ENCODE assay signal across 19 cellular contexts in genomic region chr5:95771109-95771708, GRCh38. TPM values are rescaled to one million over a fixed set of nuclear protein-coding genes. Genes with fewer than 3 reads are reported as not detected.
DNase-seq lines count a peak whose midpoint lies in the region; ATAC-seq and TF ChIP-seq lines count a peak whose summit lies in the region.
"Had no signal": no experiment of that assay in that cellular context is flagged by ENCODE, and none has a peak within 500 bp of the region (broad histone marks: within the 10 kb centered on the region; RNA-seq: fewer than 3 reads in every experiment).

No MANE protein-coding gene starts in this region.

- DNase-seq in RWPE1 (ENCODE audit: low spot score) (peak; percentile 26), dermis blood vessel endothelial cell (peak; percentile 86), hepatocyte (ENCODE audit: low spot score) (peak; percentile 24), psoas muscle (peak in 1 of 2 donors; percentile 18), MV-4-11 (lab: John Stamatoyannopoulos, UW) (no peak), SKM-1 treated with dmso at 0.1 percent for 144 hours (lab: John Stamatoyannopoulos, UW; ENCODE audit: unreplicated experiment) (no peak)
- no peak for DNase-seq in activated T-helper 2 cell treated with anti-CD3 and anti-CD28 coated beads, Interferon-gamma antibody, Interleukin-2, Interleukin-4, amounts not matched to agents 10 μg/mL and 5 μg/mL and 100 μg/mL, durations not matched to agents 14 hours and 24 hours and 36 hours (ENCODE audit: low spot score)
- DNase-seq: activated T-cell treated with anti-CD3 and anti-CD28 coated beads for 4 hours, COR-L47, GDM1, islet precursor cell, naive B cell, NCI-H1417 treated with DMSO at 0.1 percent for 48 hours, NCI-H510A, T-helper 1 cell had no signal

- no peak overlapping the region for H2AFZ ChIP-seq in hepatocyte

- H3K27me3 Mint-ChIP-seq in activated T-helper 2 cell treated with anti-CD3 and anti-CD28 coated beads, Interferon-gamma antibody, Interleukin-2, Interleukin-4, amounts not matched to agents 10 μg/mL and 5 μg/mL and 100 μg/mL, durations not matched to agents 14 hours and 24 hours and 36 hours (ENCODE audit: low read depth) = peaks cover 35% of the 10 kb centered on the region
- H3K27me3 Mint-ChIP-seq: activated naive CD8-positive, alpha-beta T cell; dendritic cell treated with granulocyte-macrophage colony-stimulating factor and Interleukin-4, amounts not matched to agents 40 ng/mL and 50 ng/mL, for 4 days had no signal

- H3K4me1 Mint-ChIP-seq in activated T-helper 2 cell treated with anti-CD3 and anti-CD28 coated beads, Interferon-gamma antibody, Interleukin-2, Interleukin-4, amounts not matched to agents 10 μg/mL and 5 μg/mL and 100 μg/mL, durations not matched to agents 14 hours and 24 hours and 36 hours (ENCODE audit: low read depth) = peaks cover 2% of the 10 kb centered on the region
- H3K4me1 Mint-ChIP-seq: naive B cell had no signal

- CTCF ChIA-PET in RWPE1 (lab: Yijun Ruan, JAX) = interaction anchor here (0.6 to 4.7 kb wide), 5 partner anchors 9 to 1239 kb away, joined by 3 to 25 read pairs (median 4); no protein-coding TSS in a partner anchor

- 82% methylated on average over 7 of the region's 7 CpGs for WGBS in hepatocyte (ENCODE audit: low lambda C conversion rate, missing lambda C conversion rate)
- 33 to 37% (median 35%) methylated on average over 7 of the region's 7 CpGs for WGBS in psoas muscle, 3 donors

- no peaks in the 10 kb centered on the region for H3K9me3 Mint-ChIP-seq in activated T-helper 2 cell treated with anti-CD3 and anti-CD28 coated beads, Interferon-gamma antibody, Interleukin-2, Interleukin-4, amounts not matched to agents 10 μg/mL and 5 μg/mL and 100 μg/mL, durations not matched to agents 14 hours and 24 hours and 36 hours
- H3K9me3 Mint-ChIP-seq: dendritic cell treated with granulocyte-macrophage colony-stimulating factor and Interleukin-4, amounts not matched to agents 40 ng/mL and 50 ng/mL, for 4 days; naive B cell had no signal

- H3K4me3 Mint-ChIP-seq in activated T-helper 2 cell treated with anti-CD3 and anti-CD28 coated beads, Interferon-gamma antibody, Interleukin-2, Interleukin-4, amounts not matched to agents 10 μg/mL and 5 μg/mL and 100 μg/mL, durations not matched to agents 14 hours and 24 hours and 36 hours (ENCODE audit: low read depth) = no peak overlapping the region
- H3K4me3 Mint-ChIP-seq: activated naive CD8-positive, alpha-beta T cell; dendritic cell treated with granulocyte-macrophage colony-stimulating factor and Interleukin-4, amounts not matched to agents 40 ng/mL and 50 ng/mL, for 4 days; naive B cell had no signal

- no peaks in the 10 kb centered on the region for H3K36me3 Mint-ChIP-seq in activated T-helper 2 cell treated with anti-CD3 and anti-CD28 coated beads, Interferon-gamma antibody, Interleukin-2, Interleukin-4, amounts not matched to agents 10 μg/mL and 5 μg/mL and 100 μg/mL, durations not matched to agents 14 hours and 24 hours and 36 hours (ENCODE audit: low read depth)
- H3K36me3 Mint-ChIP-seq: activated naive CD8-positive, alpha-beta T cell; naive B cell had no signal

- H3K9me3 ChIP-seq in hepatocyte (ENCODE audit: low read depth) = no peaks in the 10 kb centered on the region
- no peaks in the 10 kb centered on the region for H3K9me3 ChIP-seq in psoas muscle

- intact Hi-C loops in psoas muscle (cut with DNase I) = no loop called here
- intact Hi-C loops in activated T-helper 2 cell treated with anti-CD3 and anti-CD28 coated beads, Interferon-gamma antibody, Interleukin-2, Interleukin-4, amounts not matched to agents 10 μg/mL and 5 μg/mL and 100 μg/mL, durations not matched to agents 14 hours and 24 hours and 36 hours (cut with micrococcal nuclease) = no loop called here

- H3K79me2 ChIP-seq in hepatocyte = no peaks in the 10 kb centered on the region

- H3K36me3 ChIP-seq in hepatocyte (replicated peaks; ENCODE audit: insufficient read depth, low read depth) (no peaks in the 10 kb centered on the region), psoas muscle (ENCODE audit: insufficient read depth in 1 of 2, low read depth in 1 of 2) (peaks cover 0 to 52% of the 10 kb centered on the region in 2 donors)

- TF ChIP-seq CTCF in RWPE1 (conservative IDR thresholded peaks at IDR 0.05; ENCODE audit: low read depth) (no peak), hepatocyte (IDR thresholded peaks at IDR 0.05; ENCODE audit: poor library complexity) (no peak), psoas muscle (IDR thresholded peaks at IDR 0.05) (no peak)

- H3K4me1 ChIP-seq in hepatocyte (ENCODE audit: insufficient read depth) = no peaks in the 10 kb centered on the region
- peaks cover 26% of the 10 kb centered on the region for H3K4me1 ChIP-seq in psoas muscle

- H3K9me2 ChIP-seq in hepatocyte (replicated peaks; ENCODE audit: insufficient read depth) = no peaks in the 10 kb centered on the region

- no peak overlapping the region for H3K27ac Mint-ChIP-seq in activated T-helper 2 cell treated with anti-CD3 and anti-CD28 coated beads, Interferon-gamma antibody, Interleukin-2, Interleukin-4, amounts not matched to agents 10 μg/mL and 5 μg/mL and 100 μg/mL, durations not matched to agents 14 hours and 24 hours and 36 hours
- H3K27ac Mint-ChIP-seq: activated naive CD8-positive, alpha-beta T cell; dendritic cell treated with granulocyte-macrophage colony-stimulating factor and Interleukin-4, amounts not matched to agents 40 ng/mL and 50 ng/mL, for 4 days; naive B cell had no signal

- H3K27me3 ChIP-seq in hepatocyte = no peaks in the 10 kb centered on the region
- H3K27me3 ChIP-seq in psoas muscle (ENCODE audit: insufficient read depth in 3 of 3, low read length in 2 of 3) = no peaks in the 10 kb centered on the region

- H4K20me1 ChIP-seq in hepatocyte (ENCODE audit: insufficient read depth, poor library complexity, severe bottlenecking) = no peaks in the 10 kb centered on the region

- H3K4me2 ChIP-seq in hepatocyte = no peak overlapping the region

- H3K27ac ChIP-seq in RWPE1 = no peak overlapping the region
- peak overlapping the region; percentile 54 for H3K27ac ChIP-seq in hepatocyte
- H3K27ac ChIP-seq in psoas muscle = no peak overlapping the region

- H3K4me3 ChIP-seq in hepatocyte = no peak overlapping the region
- no peak overlapping the region for H3K4me3 ChIP-seq in psoas muscle

- POLR2A ChIA-PET in RWPE1 (lab: Yijun Ruan, JAX; ENCODE audit: low non-redundant PET) = interaction anchor here (0.7 kb wide), 1 partner anchor 46 kb away, joined by 3 read pairs; no protein-coding TSS in a partner anchor

- peak; percentile 62 to 70 (median 64) for ATAC-seq in psoas muscle
- ATAC-seq in HG03354 (IDR thresholded peaks at IDR 0.05; ENCODE audit: poor library complexity, severe bottlenecking, unreplicated experiment) = no peak
- ATAC-seq: activated CD4-positive, CD25-positive, alpha-beta regulatory T cell treated with anti-CD3 and anti-CD28 coated beads, Interleukin-2, amount 50 U/mL, for 24 hours had no signal

RNA-seq across cellular contexts. Expression of gene RHOBTB3, which starts 40.1 kb away (rescaled TPM):
- total RNA-seq in dermis blood vessel endothelial cell = 27.6 and 30.3 TPM in 2 replicates
- total RNA-seq in hepatocyte = 126 and 162 TPM in 2 replicates
- 91.3 and 113 TPM in 2 replicates for polyA plus RNA-seq in hepatocyte
- 10 to 100 TPM; 44.0 to 86.0 (median 62.8) TPM for total RNA-seq in psoas muscle
- 10 to 100 TPM; 19.0 to 53.2 (median 21.4) TPM for polyA plus RNA-seq in psoas muscle
- 0.39 and 0.57 TPM in 2 replicates for total RNA-seq in activated T-helper 2 cell treated with anti-CD3 and anti-CD28 coated beads, Interferon-gamma antibody, Interleukin-2, Interleukin-4, amounts not matched to agents 10 μg/mL and 5 μg/mL and 100 μg/mL, durations not matched to agents 14 hours and 24 hours and 36 hours

RNA-seq across cellular contexts. Expression of gene GLRX, which starts 51.3 kb away (rescaled TPM):
- total RNA-seq in dermis blood vessel endothelial cell (18.3 and 26.0 TPM in 2 replicates), hepatocyte (57.8 and 79.1 TPM in 2 replicates), psoas muscle (100 to 1,000 TPM; 131 to 888 (median 651) TPM)
- polyA plus RNA-seq in hepatocyte (101 and 103 TPM in 2 replicates), psoas muscle (1,000 to 10,000 TPM; 1,121 to 3,024 (median 1,342) TPM)
- 14.9 and 18.5 TPM in 2 replicates for total RNA-seq in activated T-helper 2 cell treated with anti-CD3 and anti-CD28 coated beads, Interferon-gamma antibody, Interleukin-2, Interleukin-4, amounts not matched to agents 10 μg/mL and 5 μg/mL and 100 μg/mL, durations not matched to agents 14 hours and 24 hours and 36 hours

Comparison
In these comparisons a context has a peak if more than half of its experiments do, and no peak if none do; other contexts are left out.
1. DNase-seq: peak in RWPE1 (single experiment), dermis blood vessel endothelial cell (single experiment) and hepatocyte (single experiment); none in MV-4-11 (single experiment), activated T-helper 2 cell treated with anti-CD3 and anti-CD28 coated beads, Interferon-gamma antibody, Interleukin-2, Interleukin-4, amounts not matched to agents 10 μg/mL and 5 μg/mL and 100 μg/mL, durations not matched to agents 14 hours and 24 hours and 36 hours (single experiment) and SKM-1 treated with dmso at 0.1 percent for 144 hours (single experiment).
2. RNA of gene RHOBTB3, which starts 40.1 kb away (total RNA-seq): 126 to 162 TPM in hepatocyte, 44.0 to 86.0 TPM in psoas muscle and 27.6 to 30.3 TPM in dermis blood vessel endothelial cell; 0.39 to 0.57 TPM in activated T-helper 2 cell treated with anti-CD3 and anti-CD28 coated beads, Interferon-gamma antibody, Interleukin-2, Interleukin-4, amounts not matched to agents 10 μg/mL and 5 μg/mL and 100 μg/mL, durations not matched to agents 14 hours and 24 hours and 36 hours; every median in the first group is over 10 times any median in the second.